8 cellular contexts compared by ENCODE assay signal in the genomic region with DNA sequence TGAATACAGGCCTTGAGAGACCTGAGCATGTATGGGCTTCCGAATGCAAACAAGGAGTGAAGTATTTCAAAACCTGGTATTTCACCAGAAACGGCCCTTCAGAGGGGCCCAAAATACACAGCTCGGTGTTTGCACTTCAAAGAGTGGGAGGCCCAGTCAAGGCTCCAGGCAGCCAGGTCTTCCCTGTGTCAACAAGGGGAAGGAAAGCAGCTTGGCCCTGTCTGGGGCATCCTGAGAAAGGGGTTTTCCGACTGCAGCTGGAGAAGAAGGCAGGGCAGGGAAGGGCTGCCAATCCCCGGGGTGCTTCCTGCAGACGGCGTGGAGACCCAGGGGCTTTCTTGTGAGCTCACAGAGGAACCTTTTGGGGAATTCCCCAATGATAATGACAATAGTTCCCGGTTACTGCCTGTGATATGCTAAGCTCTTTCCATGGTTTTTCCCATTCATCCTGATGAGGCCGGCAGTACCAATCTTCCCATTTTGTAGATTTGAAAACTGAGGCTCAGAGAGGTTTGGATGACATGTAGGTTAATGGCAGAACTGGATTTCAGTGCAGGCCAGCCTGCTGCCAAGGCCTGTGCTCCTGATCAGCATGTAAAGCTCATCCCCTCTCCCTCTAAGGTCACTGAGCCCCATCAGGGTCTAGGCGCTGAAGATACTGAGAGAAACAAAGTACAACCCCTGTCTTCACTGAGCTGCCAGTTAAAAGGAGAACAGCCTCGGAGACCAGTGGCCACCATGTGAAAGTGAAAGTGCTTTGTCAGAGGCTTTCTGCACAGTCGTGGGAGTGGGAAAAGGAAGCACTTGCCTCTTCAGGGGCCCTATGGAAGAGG. TPM values are rescaled to one million over a fixed set of nuclear protein-coding genes. Genes with fewer than 3 reads are reported as not detected.
DNase-seq lines count a peak whose midpoint lies in the region; ATAC-seq and TF ChIP-seq lines count a peak whose summit lies in the region.

No MANE protein-coding gene starts in this region.

- peak overlapping the region in 7 of 8 donors; percentile 52 to 87 (median 71) for H3K27ac Mint-ChIP-seq in CD8-positive, alpha-beta memory T cell
- H3K27ac Mint-ChIP-seq in activated CD4-positive, alpha-beta T cell treated with anti-CD3 and anti-CD28 coated beads, Interleukin-2, amount 10 ng/mL, durations not matched to agents 7 days and 5 days = peak overlapping the region; percentile 22

- TF ChIP-seq CTCF in left ventricle myocardium inferior (IDR thresholded peaks at IDR 0.05; ENCODE audit: borderline replicate concordance) = no peak

- no peaks in the 10 kb centered on the region for H3K27me3 ChIP-seq in CD8-positive, alpha-beta memory T cell (ENCODE audit: insufficient read depth, low read length, poor library complexity, severe bottlenecking)
- H3K27me3 ChIP-seq in left ventricle myocardium inferior (ENCODE audit: low read depth) = peaks cover 78% of the 10 kb centered on the region

- ATAC-seq in GM19328 (IDR thresholded peaks at IDR 0.05; ENCODE audit: unreplicated experiment) = no peak

- no peak overlapping the region for H3K27ac ChIP-seq in CD8-positive, alpha-beta memory T cell (ENCODE audit: low read depth, low read length)
- H3K27ac ChIP-seq in left ventricle myocardium inferior (replicated peaks) = no peak overlapping the region

- H3K4me3 ChIP-seq in CD8-positive, alpha-beta memory T cell (ENCODE audit: low read length) = peak overlapping the region; percentile 49
- peak overlapping the region; percentile 47 for H3K4me3 ChIP-seq in left ventricle myocardium inferior

- CTCF ChIA-PET in CD8-positive, alpha-beta memory T cell (lab: Charles Lee) = interaction anchor here (1.7 kb wide), 1 partner anchor 15 kb away, joined by 3 read pairs; no protein-coding TSS in a partner anchor
- CTCF ChIA-PET in activated CD4-positive, alpha-beta T cell treated with anti-CD3 and anti-CD28 coated beads, Interleukin-2, amount 10 ng/mL, durations not matched to agents 7 days and 5 days (lab: Charles Lee) = interaction anchor here (1.3 to 1.8 kb wide), 2 partner anchors 9 to 13 kb away, joined by 3 to 7 read pairs; no protein-coding TSS in a partner anchor

- H3K36me3 Mint-ChIP-seq in CD8-positive, alpha-beta memory T cell = peaks cover 0 to 3% (median 0%) of the 10 kb centered on the region in 3 donors
- no peaks in the 10 kb centered on the region for H3K36me3 Mint-ChIP-seq in activated CD4-positive, alpha-beta T cell treated with anti-CD3 and anti-CD28 coated beads, Interleukin-2, amount 10 ng/mL, durations not matched to agents 7 days and 5 days (ENCODE audit: low read depth)

- intact Hi-C loops in left ventricle myocardium inferior (cut with micrococcal nuclease) = no loop called here

- peak overlapping the region; percentile 30 to 81 (median 73) for H3K4me3 Mint-ChIP-seq in CD8-positive, alpha-beta memory T cell
- no peak overlapping the region for H3K4me3 Mint-ChIP-seq in activated CD4-positive, alpha-beta T cell treated with anti-CD3 and anti-CD28 coated beads, Interleukin-2, amount 10 ng/mL, durations not matched to agents 7 days and 5 days

- H3K9me3 ChIP-seq in CD8-positive, alpha-beta memory T cell (ENCODE audit: low read length) = no peaks in the 10 kb centered on the region
- H3K9me3 ChIP-seq in left ventricle myocardium inferior (replicated peaks) = no peaks in the 10 kb centered on the region

- peaks cover 22% of the 10 kb centered on the region for H3K4me1 ChIP-seq in CD8-positive, alpha-beta memory T cell (ENCODE audit: insufficient read depth, low read length)
- H3K4me1 ChIP-seq in left ventricle myocardium inferior = peaks cover 36% of the 10 kb centered on the region

- no peaks in the 10 kb centered on the region for H3K36me3 ChIP-seq in CD8-positive, alpha-beta memory T cell (ENCODE audit: insufficient read depth, low read length)
- H3K36me3 ChIP-seq in left ventricle myocardium inferior = no peaks in the 10 kb centered on the region

- H3K4me1 Mint-ChIP-seq in CD8-positive, alpha-beta memory T cell = peaks cover 23 to 34% (median 33%) of the 10 kb centered on the region in 3 donors
- H3K4me1 Mint-ChIP-seq in activated CD4-positive, alpha-beta T cell treated with anti-CD3 and anti-CD28 coated beads, Interleukin-2, amount 10 ng/mL, durations not matched to agents 7 days and 5 days = peaks cover 29% of the 10 kb centered on the region

- peaks cover 0 to 1% (median 0%) of the 10 kb centered on the region in 5 donors for H3K9me3 Mint-ChIP-seq in CD8-positive, alpha-beta memory T cell
- H3K9me3 Mint-ChIP-seq in activated CD4-positive, alpha-beta T cell treated with anti-CD3 and anti-CD28 coated beads, Interleukin-2, amount 10 ng/mL, durations not matched to agents 7 days and 5 days = no peaks in the 10 kb centered on the region

- peaks cover 13 to 17% of the 10 kb centered on the region in 2 donors for H3K27me3 Mint-ChIP-seq in CD8-positive, alpha-beta memory T cell
- peaks cover 26% of the 10 kb centered on the region for H3K27me3 Mint-ChIP-seq in activated CD4-positive, alpha-beta T cell treated with anti-CD3 and anti-CD28 coated beads, Interleukin-2, amount 10 ng/mL, durations not matched to agents 7 days and 5 days

- peak; percentile 4 to 54 (median 12) for DNase-seq in CD8-positive, alpha-beta memory T cell
- DNase-seq in HuH-7 (ENCODE audit: low spot score) = peak; percentile 75
- DNase-seq in activated CD4-positive, alpha-beta T cell treated with anti-CD3 and anti-CD28 coated beads, Interleukin-2, amount 10 ng/mL, durations not matched to agents 7 days and 5 days = peak; percentile 40
- DNase-seq in left ventricle myocardium inferior = no peak
- peak; percentile 23 to 24 for DNase-seq in stimulated activated CD4-positive, alpha-beta T cell treated with anti-CD3 and anti-CD28 coated beads, Interleukin-2, amount 100 ng/mL, for 24 hours
- no peak for DNase-seq in globus pallidus (ENCODE audit: low spot score)
- DNase-seq in mesenteric fat pad (ENCODE audit: low spot score) = no peak

- POLR2A ChIA-PET in CD8-positive, alpha-beta memory T cell (lab: Charles Lee) = no interaction called here
- POLR2A ChIA-PET in activated CD4-positive, alpha-beta T cell treated with anti-CD3 and anti-CD28 coated beads, Interleukin-2, amount 10 ng/mL, durations not matched to agents 7 days and 5 days (lab: Charles Lee) = no interaction called here

RNA-seq across cellular contexts. Expression of a gene that starts 43.0 kb away (rescaled TPM):
- 10 to 100 TPM; 73.1 to 76.5 TPM for total RNA-seq in CD8-positive, alpha-beta memory T cell
- 19.4 TPM for polyA plus RNA-seq in CD8-positive, alpha-beta memory T cell
- 10 to 100 TPM; 66.6 to 82.3 TPM for total RNA-seq in activated CD4-positive, alpha-beta T cell treated with anti-CD3 and anti-CD28 coated beads, Interleukin-2, amount 10 ng/mL, durations not matched to agents 7 days and 5 days
- total RNA-seq in left ventricle myocardium inferior = 17.8 TPM
- 52.5 TPM for total RNA-seq in mesenteric fat pad

Comparison
In these comparisons a context has a peak if more than half of its experiments do, and no peak if none do; other contexts are left out.
1. DNase-seq: peak in CD8-positive, alpha-beta memory T cell (5 of 5), HuH-7 (single experiment), activated CD4-positive, alpha-beta T cell treated with anti-CD3 and anti-CD28 coated beads, Interleukin-2, amount 10 ng/mL, durations not matched to agents 7 days and 5 days (single experiment) and stimulated activated CD4-positive, alpha-beta T cell treated with anti-CD3 and anti-CD28 coated beads, Interleukin-2, amount 100 ng/mL, for 24 hours (2 of 2); none in left ventricle myocardium inferior (single experiment), globus pallidus (single experiment) and mesenteric fat pad (single experiment).